Comparison of ENCODE assay signal across 13 cellular contexts in the genomic region with DNA sequence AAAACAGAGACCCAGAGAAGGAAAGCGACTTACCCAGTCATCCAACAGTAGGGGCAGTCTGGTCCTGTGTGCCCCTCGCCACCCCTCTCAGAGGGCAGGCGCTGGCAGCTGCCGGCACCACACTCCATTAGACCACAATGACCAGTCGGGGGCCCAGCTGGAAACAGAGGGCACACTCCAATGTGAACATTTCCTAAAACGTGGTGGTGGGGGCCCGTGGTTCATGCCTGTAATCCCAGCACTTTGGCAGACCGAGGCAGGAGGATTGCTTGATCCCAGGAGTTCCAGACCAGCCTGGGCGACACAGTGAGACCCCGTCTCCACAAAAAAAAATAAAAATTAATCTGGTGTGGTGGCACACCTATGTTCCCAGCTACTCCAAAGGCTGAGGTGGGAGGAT. TPM values are rescaled to one million over a fixed set of nuclear protein-coding genes. Genes with fewer than 3 reads are reported as not detected.
DNase-seq lines count a peak whose midpoint lies in the region; ATAC-seq and TF ChIP-seq lines count a peak whose summit lies in the region.
"Had no signal": no experiment of that assay in that cellular context is flagged by ENCODE, and none has a peak within 500 bp of the region (broad histone marks: within the 10 kb centered on the region; RNA-seq: fewer than 3 reads in every experiment).

No MANE protein-coding gene starts in this region.

- H3K4me1 Mint-ChIP-seq in WTC11: peaks cover 53% of the 10 kb centered on the region
- H3K4me1 Mint-ChIP-seq in stimulated activated naive B cell treated with anti-CD40 and anti-IgM and Interleukin-4, amounts not matched to agents 10 μg/mL and 1 μg/mL and 100 μg/mL, for 72 hours: peaks cover 3 to 6% of the 10 kb centered on the region in 2 donors

- intact Hi-C loops in right cardiac atrium (cut with DNase I): no loop called here
- intact Hi-C loops in cardiac septum (cut with DNase I): loop anchor here (10.0 kb wide), 1 partner anchor 1265 kb away; a partner anchor contains a TSS

- no peaks in the 10 kb centered on the region for H3K36me3 Mint-ChIP-seq in WTC11
- no peaks in the 10 kb centered on the region for H3K36me3 Mint-ChIP-seq in stimulated activated naive B cell treated with anti-CD40 and anti-IgM and Interleukin-4, amounts not matched to agents 10 μg/mL and 1 μg/mL and 100 μg/mL, for 72 hours

- in situ Hi-C loops in brain microvascular endothelial cell (cut with HindIII; ENCODE audit: low pct_ligation_motif_present, low sequenced_read_pairs): no loop called here

- H3K9me3 ChIP-seq in right cardiac atrium (ENCODE audit: control insufficient read depth, low read length) (no peaks in the 10 kb centered on the region), iPS-18a (ENCODE audit: control insufficient read depth, low read depth, low read length) (no peaks in the 10 kb centered on the region)
- H3K9me3 ChIP-seq: heart right ventricle, tibial artery had no signal

- no peaks in the 10 kb centered on the region for H3K4me1 ChIP-seq in right cardiac atrium (ENCODE audit: control insufficient read depth, insufficient read depth, low read length)
- H3K4me1 ChIP-seq in iPS-18a (ENCODE audit: control insufficient read depth, low read depth, low read length): peaks cover 7% of the 10 kb centered on the region

- H3K9ac ChIP-seq in iPS-18a (ENCODE audit: low read length): no peak overlapping the region

- no peak overlapping the region for H3K27ac ChIP-seq in right cardiac atrium (ENCODE audit: low read length)
- H3K27ac ChIP-seq in iPS-18a (ENCODE audit: low read length): no peak overlapping the region
- no peak overlapping the region for H3K27ac ChIP-seq in brain microvascular endothelial cell

- DNase-seq in right cardiac atrium (peak in 2 of 3 donors; percentile 54 to 62), cardiac septum (ENCODE audit: low spot score) (no peak), WTC11 (ENCODE audit: low spot score) (no peak), brain microvascular endothelial cell (no peak), DMS53 treated with DMSO at 0.1 percent for 48 hours (lab: John Stamatoyannopoulos, UW; ENCODE audit: unreplicated experiment) (no peak)
- DNase-seq in stimulated activated naive B cell treated with anti-CD40 and anti-IgM and Interleukin-4, amounts not matched to agents 10 μg/mL and 1 μg/mL and 100 μg/mL, for 72 hours: no peak
- DNase-seq: heart right ventricle; stimulated activated CD4-positive, alpha-beta T cell treated with anti-CD3 and anti-CD28 coated beads, Interleukin-4, amount 100 ng/mL, for 4 hours had no signal

- H3K4me3 Mint-ChIP-seq in WTC11: peak overlapping the region; percentile 65
- H3K4me3 Mint-ChIP-seq in stimulated activated naive B cell treated with anti-CD40 and anti-IgM and Interleukin-4, amounts not matched to agents 10 μg/mL and 1 μg/mL and 100 μg/mL, for 72 hours: peak overlapping the region; percentile 82 to 85

- H3K36me3 ChIP-seq in iPS-18a (ENCODE audit: control insufficient read depth, low read depth, low read length) (no peaks in the 10 kb centered on the region), brain microvascular endothelial cell (replicated peaks) (no peaks in the 10 kb centered on the region)
- H3K36me3 ChIP-seq: heart right ventricle, tibial artery had no signal

- no peak for ATAC-seq in right cardiac atrium
- no peak for ATAC-seq in WTC11
- no peak for ATAC-seq in stimulated activated naive B cell treated with anti-CD40 and anti-IgM and Interleukin-4, amounts not matched to agents 10 μg/mL and 1 μg/mL and 100 μg/mL, for 72 hours (replicated peaks)
- no peak for ATAC-seq in GM21825 (IDR thresholded peaks at IDR 0.05; ENCODE audit: unreplicated experiment)

- peaks cover 18% of the 10 kb centered on the region for H3K27me3 Mint-ChIP-seq in WTC11 (ENCODE audit: low read depth)
- peaks cover 21 to 31% of the 10 kb centered on the region in 2 donors for H3K27me3 Mint-ChIP-seq in stimulated activated naive B cell treated with anti-CD40 and anti-IgM and Interleukin-4, amounts not matched to agents 10 μg/mL and 1 μg/mL and 100 μg/mL, for 72 hours

- H3K9me3 Mint-ChIP-seq in WTC11: no peaks in the 10 kb centered on the region
- no peaks in the 10 kb centered on the region for H3K9me3 Mint-ChIP-seq in stimulated activated naive B cell treated with anti-CD40 and anti-IgM and Interleukin-4, amounts not matched to agents 10 μg/mL and 1 μg/mL and 100 μg/mL, for 72 hours

- TF ChIP-seq CTCF in WTC11 (IDR thresholded peaks at IDR 0.05): no peak
- TF ChIP-seq CTCF in brain microvascular endothelial cell (IDR thresholded peaks at IDR 0.05; ENCODE audit: low read depth, low read length, missing control alignments): no peak

- no peaks in the 10 kb centered on the region for H3K27me3 ChIP-seq in right cardiac atrium (ENCODE audit: control insufficient read depth, insufficient read depth)
- peaks cover 10% of the 10 kb centered on the region for H3K27me3 ChIP-seq in iPS-18a (ENCODE audit: control insufficient read depth, insufficient read depth, low read length)
- no peaks in the 10 kb centered on the region for H3K27me3 ChIP-seq in brain microvascular endothelial cell (replicated peaks)

- POLR2A ChIA-PET in WTC11 (lab: Charles Lee): interaction anchor here (1.1 to 1.4 kb wide), 2 partner anchors 27 to 322 kb away, joined by 3 to 4 read pairs; no protein-coding TSS in a partner anchor

- CTCF ChIA-PET in WTC11 (lab: Charles Lee): interaction anchor here (1.0 to 2.3 kb wide), 7 partner anchors 16 to 425 kb away, joined by 4 to 17 read pairs (median 6); a partner anchor contains a TSS

- 92% methylated on average over 10 of the region's 10 CpGs for WGBS in right cardiac atrium

- peak overlapping the region; percentile 95 for H3K27ac Mint-ChIP-seq in WTC11
- H3K27ac Mint-ChIP-seq in stimulated activated naive B cell treated with anti-CD40 and anti-IgM and Interleukin-4, amounts not matched to agents 10 μg/mL and 1 μg/mL and 100 μg/mL, for 72 hours: peak overlapping the region; percentile 31

- no peak overlapping the region for H3K4me3 ChIP-seq in right cardiac atrium (ENCODE audit: low read length)
- peak overlapping the region; percentile 48 for H3K4me3 ChIP-seq in iPS-18a (ENCODE audit: low read length)
- H3K4me3 ChIP-seq in brain microvascular endothelial cell (ENCODE audit: low read depth, low read length): no peak overlapping the region

TF ChIP-seq in WTC11, 78 proteins besides CTCF, POLR2A, EP300 and RAD21:
- no peak for TF ChIP-seq TP53 (CRISPR knock-in tag; IDR thresholded peaks at IDR 0.05)
- no peak for TF ChIP-seq SMAD3 (CRISPR knock-in tag; IDR thresholded peaks at IDR 0.05; ENCODE audit: borderline replicate concordance)
- peak; percentile 73; the same call in 1 of the 2 replicates for TF ChIP-seq ZNF121 (CRISPR knock-in tag; IDR thresholded peaks at IDR 0.05)
- TF ChIP-seq, protein P1, sequence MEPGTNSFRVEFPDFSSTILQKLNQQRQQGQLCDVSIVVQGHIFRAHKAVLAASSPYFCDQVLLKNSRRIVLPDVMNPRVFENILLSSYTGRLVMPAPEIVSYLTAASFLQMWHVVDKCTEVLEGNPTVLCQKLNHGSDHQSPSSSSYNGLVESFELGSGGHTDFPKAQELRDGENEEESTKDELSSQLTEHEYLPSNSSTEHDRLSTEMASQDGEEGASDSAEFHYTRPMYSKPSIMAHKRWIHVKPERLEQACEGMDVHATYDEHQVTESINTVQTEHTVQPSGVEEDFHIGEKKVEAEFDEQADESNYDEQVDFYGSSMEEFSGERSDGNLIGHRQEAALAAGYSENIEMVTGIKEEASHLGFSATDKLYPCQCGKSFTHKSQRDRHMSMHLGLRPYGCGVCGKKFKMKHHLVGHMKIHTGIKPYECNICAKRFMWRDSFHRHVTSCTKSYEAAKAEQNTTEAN (CRISPR knock-in tag; IDR thresholded peaks at IDR 0.05): no peak
- TF ChIP-seq, protein P2, sequence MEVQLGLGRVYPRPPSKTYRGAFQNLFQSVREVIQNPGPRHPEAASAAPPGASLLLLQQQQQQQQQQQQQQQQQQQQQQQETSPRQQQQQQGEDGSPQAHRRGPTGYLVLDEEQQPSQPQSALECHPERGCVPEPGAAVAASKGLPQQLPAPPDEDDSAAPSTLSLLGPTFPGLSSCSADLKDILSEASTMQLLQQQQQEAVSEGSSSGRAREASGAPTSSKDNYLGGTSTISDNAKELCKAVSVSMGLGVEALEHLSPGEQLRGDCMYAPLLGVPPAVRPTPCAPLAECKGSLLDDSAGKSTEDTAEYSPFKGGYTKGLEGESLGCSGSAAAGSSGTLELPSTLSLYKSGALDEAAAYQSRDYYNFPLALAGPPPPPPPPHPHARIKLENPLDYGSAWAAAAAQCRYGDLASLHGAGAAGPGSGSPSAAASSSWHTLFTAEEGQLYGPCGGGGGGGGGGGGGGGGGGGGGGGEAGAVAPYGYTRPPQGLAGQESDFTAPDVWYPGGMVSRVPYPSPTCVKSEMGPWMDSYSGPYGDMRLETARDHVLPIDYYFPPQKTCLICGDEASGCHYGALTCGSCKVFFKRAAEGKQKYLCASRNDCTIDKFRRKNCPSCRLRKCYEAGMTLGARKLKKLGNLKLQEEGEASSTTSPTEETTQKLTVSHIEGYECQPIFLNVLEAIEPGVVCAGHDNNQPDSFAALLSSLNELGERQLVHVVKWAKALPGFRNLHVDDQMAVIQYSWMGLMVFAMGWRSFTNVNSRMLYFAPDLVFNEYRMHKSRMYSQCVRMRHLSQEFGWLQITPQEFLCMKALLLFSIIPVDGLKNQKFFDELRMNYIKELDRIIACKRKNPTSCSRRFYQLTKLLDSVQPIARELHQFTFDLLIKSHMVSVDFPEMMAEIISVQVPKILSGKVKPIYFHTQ (CRISPR knock-in tag; IDR thresholded peaks at IDR 0.05): no peak
- no peak for TF ChIP-seq KAT7 (CRISPR knock-in tag; IDR thresholded peaks at IDR 0.05; ENCODE audit: borderline replicate concordance)
- no peak for TF ChIP-seq NFE2L1 (CRISPR knock-in tag; IDR thresholded peaks at IDR 0.05)
- no peak for TF ChIP-seq ZNF423 (CRISPR knock-in tag; IDR thresholded peaks at IDR 0.05)

RNA-seq across cellular contexts. Expression of a gene that starts 0.9 kb away (rescaled TPM):
- total RNA-seq in right cardiac atrium (10 to 100 TPM; 40.0 to 47.8 (median 43.7) TPM), cardiac septum (38.0 TPM), WTC11 (2021) (96.1 to 117 TPM (median 97.4 TPM) in 3 replicates)
- 34.7 TPM for polyA plus RNA-seq in right cardiac atrium

RNA-seq across cellular contexts. Expression of a gene that starts 30.2 kb away (rescaled TPM):
- total RNA-seq in right cardiac atrium (not detected), cardiac septum (not detected), WTC11 (2021) (30.8 to 57.7 TPM (median 31.0 TPM) in 3 replicates)
- not detected for polyA plus RNA-seq in right cardiac atrium
- total RNA-seq: GM12878, heart right ventricle, mononuclear cell had no signal
- polyA plus RNA-seq: GM12878, heart right ventricle had no signal

RNA-seq across cellular contexts. Expression of a gene that starts 42.0 kb away (rescaled TPM):
- 10 to 100 TPM; 18.3 to 24.9 (median 20.0) TPM for total RNA-seq in right cardiac atrium
- polyA plus RNA-seq in right cardiac atrium: 17.8 TPM
- total RNA-seq in cardiac septum: 13.9 TPM
- total RNA-seq in WTC11 (2021): 33.2 to 42.4 TPM (median 41.1 TPM) in 3 replicates

Comparison
In these comparisons a context has a peak if more than half of its experiments do, and no peak if none do; other contexts are left out.
1. DNase-seq: peak in right cardiac atrium (2 of 3); none in cardiac septum (single experiment), WTC11 (single experiment), stimulated activated naive B cell treated with anti-CD40 and anti-IgM and Interleukin-4, amounts not matched to agents 10 μg/mL and 1 μg/mL and 100 μg/mL, for 72 hours (single experiment), brain microvascular endothelial cell (single experiment) and DMS53 treated with DMSO at 0.1 percent for 48 hours (single experiment).
2. RNA of a gene that starts 30.2 kb away (total RNA-seq): 30.8 to 57.7 TPM in WTC11; not detected in right cardiac atrium and not detected in cardiac septum (single experiment); every median in the first group is over 10 times any median in the second.